9 cellular contexts compared by ENCODE assay signal in genomic region chr5:147554285-147554817, GRCh38. TPM values are rescaled to one million over a fixed set of nuclear protein-coding genes. Genes with fewer than 3 reads are reported as not detected.
DNase-seq lines count a peak whose midpoint lies in the region; ATAC-seq and TF ChIP-seq lines count a peak whose summit lies in the region.
"Had no signal": no experiment of that assay in that cellular context is flagged by ENCODE, and none has a peak within 500 bp of the region (broad histone marks: within the 10 kb centered on the region; RNA-seq: fewer than 3 reads in every experiment).

No MANE protein-coding gene starts in this region.

- DNase-seq in HT-29 (ENCODE audit: low spot score) (peak; percentile 37), astrocyte of the spinal cord (ENCODE audit: low read depth, low spot score) (peak; percentile 94), right cardiac atrium (peak in 1 of 3 donors; percentile 47), NCI-H2171 treated with DMSO at 0.1 percent for 48 hours (lab: John Stamatoyannopoulos, UW) (no peak), T1000 (lab: John Stamatoyannopoulos, UW) (no peak), RPMI8226 (no peak)
- DNase-seq in activated T-cell treated with anti-CD3 and anti-CD28 coated beads, Interleukin-2, amount 50 U/mL, for 24 hours, result no peak
- DNase-seq: activated T-cell treated with anti-CD3 and anti-CD28 coated beads, Interleukin-2, amount 50 U/mL, for 72 hours had no signal

- H3K9me3 ChIP-seq in right cardiac atrium (ENCODE audit: control insufficient read depth, low read length), result no peaks in the 10 kb centered on the region

- intact Hi-C loops in right cardiac atrium (cut with DNase I), result loop anchor here in 1 of 4 donors (5.0 kb wide), 1 partner anchor 42 kb away; the partner anchor contains the start of gene DPYSL3

- no peak for TF ChIP-seq CTCF in astrocyte of the spinal cord (IDR thresholded peaks at IDR 0.05; ENCODE audit: low read depth, low read length)

- WGBS in right cardiac atrium, result 24% methylated on average over 7 of the region's 7 CpGs

- H3K9me3 Mint-ChIP-seq in activated T-cell treated with anti-CD3 and anti-CD28 coated beads, Interleukin-2, amount 50 U/mL, for 24 hours, result no peaks in the 10 kb centered on the region

- peak; percentile 73 to 76 for ATAC-seq in right cardiac atrium
- ATAC-seq: activated T-cell treated with anti-CD3 and anti-CD28 coated beads, Interleukin-2, amount 50 U/mL, for 72 hours had no signal

- H3K36me3 Mint-ChIP-seq in activated T-cell treated with anti-CD3 and anti-CD28 coated beads, Interleukin-2, amount 50 U/mL, for 24 hours (ENCODE audit: low read depth), result no peaks in the 10 kb centered on the region

- in situ Hi-C loops in astrocyte of the spinal cord (cut with HindIII; ENCODE audit: low sequenced_read_pairs), result no loop called here

- H3K27me3 ChIP-seq in right cardiac atrium (ENCODE audit: control insufficient read depth, insufficient read depth), result no peaks in the 10 kb centered on the region

- peaks cover 2% of the 10 kb centered on the region for H3K4me1 ChIP-seq in right cardiac atrium (ENCODE audit: control insufficient read depth, insufficient read depth, low read length)

- H3K27ac ChIP-seq in right cardiac atrium (ENCODE audit: low read length) (peak overlapping the region; percentile 91), skin epidermis (peak overlapping the region in 17 of 21 experiments; percentile 8 to 82 (median 41))

- H3K4me3 Mint-ChIP-seq in activated T-cell treated with anti-CD3 and anti-CD28 coated beads, Interleukin-2, amount 50 U/mL, for 24 hours, result no peak overlapping the region
- H3K4me3 Mint-ChIP-seq: activated T-cell treated with anti-CD3 and anti-CD28 coated beads, Interleukin-2, amount 50 U/mL, for 72 hours had no signal

- H3K4me3 ChIP-seq in astrocyte of the spinal cord (ENCODE audit: low read depth, low read length) (no peak overlapping the region), right cardiac atrium (ENCODE audit: low read length) (peak overlapping the region; percentile 12), skin epidermis (no peak overlapping the region)

- peaks cover 3% of the 10 kb centered on the region for H3K27me3 Mint-ChIP-seq in activated T-cell treated with anti-CD3 and anti-CD28 coated beads, Interleukin-2, amount 50 U/mL, for 24 hours

- H3K27ac Mint-ChIP-seq in activated T-cell treated with anti-CD3 and anti-CD28 coated beads, Interleukin-2, amount 50 U/mL, for 24 hours, result no peak overlapping the region
- H3K27ac Mint-ChIP-seq: activated T-cell treated with anti-CD3 and anti-CD28 coated beads, Interleukin-2, amount 50 U/mL, for 72 hours had no signal

- H3K4me1 Mint-ChIP-seq in activated T-cell treated with anti-CD3 and anti-CD28 coated beads, Interleukin-2, amount 50 U/mL, for 24 hours (ENCODE audit: low read depth), result no peaks in the 10 kb centered on the region

RNA-seq across cellular contexts. Expression of gene DPYSL3, which starts 44.5 kb away (rescaled TPM):
- total RNA-seq in HT-29 (2014; rRNA removed; shearing (Covaris generic)), result 0.81 and 2.3 TPM in 2 replicates
- 10 to 100 TPM; 40.9 to 95.1 (median 54.3) TPM for total RNA-seq in right cardiac atrium
- 23.2 TPM for polyA plus RNA-seq in right cardiac atrium

Comparison
In these comparisons a context has a peak if more than half of its experiments do, and no peak if none do; other contexts are left out.
1. DNase-seq: peak in HT-29 (single experiment) and astrocyte of the spinal cord (single experiment); none in activated T-cell treated with anti-CD3 and anti-CD28 coated beads, Interleukin-2, amount 50 U/mL, for 24 hours (single experiment), NCI-H2171 treated with DMSO at 0.1 percent for 48 hours (single experiment), T1000 (single experiment) and RPMI8226 (single experiment).
2. RNA of gene DPYSL3, which starts 44.5 kb away (total RNA-seq): 40.9 to 95.1 TPM in right cardiac atrium; 0.81 to 2.3 TPM in HT-29; every median in the first group is over 10 times any median in the second.